1 cellular context compared by ENCODE assay signal in genomic region chr14:94021416-94022157, GRCh38.
TF ChIP-seq lines count a peak whose summit lies in the region.

No MANE protein-coding gene starts in this region.

TF ChIP-seq in H1, 55 proteins besides CTCF, POLR2A, EP300 and RAD21:
- TF ChIP-seq CBX5 (IDR thresholded peaks at IDR 0.05; ENCODE audit: low read depth, low read length) (no peak), SIX5 (IDR thresholded peaks at IDR 0.05; ENCODE audit: low read depth, low read length) (no peak), BRCA1 (IDR thresholded peaks at IDR 0.05; ENCODE audit: low read depth, low read length) (no peak), RNF2 (IDR thresholded peaks at IDR 0.05; ENCODE audit: borderline replicate concordance, low read depth, low read length, missing control alignments, poor library complexity, severe bottlenecking) (no peak), SIN3A (conservative IDR thresholded peaks at IDR 0.05 in 1 of 2, IDR thresholded peaks at IDR 0.05 in 1 of 2; ENCODE audit: low read depth in 1 of 2, low read length in 2 of 2) (no peak), RFX5 (IDR thresholded peaks at IDR 0.05; ENCODE audit: borderline replicate concordance, low read depth, low read length) (no peak), CHD2 (IDR thresholded peaks at IDR 0.05; ENCODE audit: low read length) (no peak), KDM4A (IDR thresholded peaks at IDR 0.05; ENCODE audit: low read depth, low read length, severe bottlenecking) (no peak), JUND (IDR thresholded peaks at IDR 0.05; ENCODE audit: low read length) (no peak), CEBPB (IDR thresholded peaks at IDR 0.05; ENCODE audit: low read depth, low read length) (no peak)
